In genomic region chr21:35311985-35312384, GRCh38 we compare ENCODE assay signal across 20 cellular contexts.
DNase-seq lines count a peak whose midpoint lies in the region; ATAC-seq, FAIRE-seq and TF ChIP-seq lines count a peak whose summit lies in the region.
"Had no signal": no experiment of that assay in that cellular context is flagged by ENCODE, and none has a peak within 500 bp of the region (broad histone marks: within the 10 kb centered on the region; RNA-seq: fewer than 3 reads in every experiment).

No MANE protein-coding gene starts in this region.

- CTCF ChIA-PET in OCI-LY7 (lab: Charles Lee; ENCODE audit: unreplicated experiment) = no interaction called here

- POLR2A ChIA-PET in OCI-LY7 (lab: Charles Lee) = interaction anchor here (1.5 kb wide), 1 partner anchor 19 kb away, joined by 4 read pairs; no protein-coding TSS in a partner anchor

- H3K36me3 ChIP-seq in bronchial epithelial cell (ENCODE audit: control insufficient read depth, insufficient read depth, low read length) = no peaks in the 10 kb centered on the region
- H3K36me3 ChIP-seq in upper lobe of right lung = no peaks in the 10 kb centered on the region
- no peaks in the 10 kb centered on the region for H3K36me3 ChIP-seq in OCI-LY7 (ENCODE audit: insufficient read depth, low read length)

- FAIRE-seq in bronchial epithelial cell (lab: Jason Lieb, UNC) = peak; percentile 91
- FAIRE-seq: A549, HepG2 had no signal

- H3K9me3 Mint-ChIP-seq in activated T-cell treated with anti-CD3 and anti-CD28 coated beads, Interleukin-2, amount 50 U/mL, for 72 hours = peaks cover 2 to 7% of the 10 kb centered on the region in 2 donors
- H3K9me3 Mint-ChIP-seq in activated T-cell treated with anti-CD3 and anti-CD28 coated beads, Interleukin-2, amount 50 U/mL, for 24 hours = peaks cover 2% of the 10 kb centered on the region

- H3K4me1 ChIP-seq in upper lobe of right lung (no peaks in the 10 kb centered on the region), OCI-LY7 (ENCODE audit: insufficient read depth, low read length, poor library complexity, severe bottlenecking) (no peaks in the 10 kb centered on the region)
- H3K4me1 ChIP-seq: A549 had no signal

- H3K4me1 Mint-ChIP-seq in activated T-cell treated with anti-CD3 and anti-CD28 coated beads, Interleukin-2, amount 50 U/mL, for 72 hours (ENCODE audit: low read depth) = peaks cover 18% of the 10 kb centered on the region
- H3K4me1 Mint-ChIP-seq in activated T-cell treated with anti-CD3 and anti-CD28 coated beads, Interleukin-2, amount 50 U/mL, for 24 hours (ENCODE audit: low read depth) = peaks cover 4% of the 10 kb centered on the region
- H3K4me1 Mint-ChIP-seq: CD4-positive, alpha-beta memory T cell had no signal

- H3K27ac Mint-ChIP-seq in activated T-cell treated with anti-CD3 and anti-CD28 coated beads, Interleukin-2, amount 50 U/mL, for 72 hours = no peak overlapping the region
- no peak overlapping the region for H3K27ac Mint-ChIP-seq in activated T-cell treated with anti-CD3 and anti-CD28 coated beads, Interleukin-2, amount 50 U/mL, for 24 hours
- H3K27ac Mint-ChIP-seq: CD4-positive, alpha-beta memory T cell had no signal

- no TSS peak for BruUV-seq in OCI-LY7 (replicated peaks; lab: Mats Ljungman, UMichigan)

- H2AFZ ChIP-seq in OCI-LY7 (ENCODE audit: low read length) = no peak overlapping the region

- H3K36me3 Mint-ChIP-seq in activated T-cell treated with anti-CD3 and anti-CD28 coated beads, Interleukin-2, amount 50 U/mL, for 72 hours (ENCODE audit: insufficient read depth in 2 of 2) = peaks cover 0 to 2% of the 10 kb centered on the region in 2 donors
- no peaks in the 10 kb centered on the region for H3K36me3 Mint-ChIP-seq in activated T-cell treated with anti-CD3 and anti-CD28 coated beads, Interleukin-2, amount 50 U/mL, for 24 hours (ENCODE audit: low read depth)
- H3K36me3 Mint-ChIP-seq: CD4-positive, alpha-beta memory T cell had no signal

- H3K9me3 ChIP-seq in upper lobe of right lung = no peaks in the 10 kb centered on the region
- no peaks in the 10 kb centered on the region for H3K9me3 ChIP-seq in OCI-LY7 (ENCODE audit: low read length)
- H3K9me3 ChIP-seq: A549 had no signal

- peaks cover 11% of the 10 kb centered on the region for H3K27me3 Mint-ChIP-seq in activated T-cell treated with anti-CD3 and anti-CD28 coated beads, Interleukin-2, amount 50 U/mL, for 72 hours (ENCODE audit: low read depth)
- peaks cover 5% of the 10 kb centered on the region for H3K27me3 Mint-ChIP-seq in activated T-cell treated with anti-CD3 and anti-CD28 coated beads, Interleukin-2, amount 50 U/mL, for 24 hours
- H3K27me3 Mint-ChIP-seq: CD4-positive, alpha-beta memory T cell had no signal

- TF ChIP-seq CTCF in bronchial epithelial cell (IDR thresholded peaks at IDR 0.05; ENCODE audit: insufficient read depth, low read length, severe bottlenecking) (no peak), upper lobe of right lung (IDR thresholded peaks at IDR 0.05) (no peak), OCI-LY7 (conservative IDR thresholded peaks at IDR 0.05; ENCODE audit: low read length) (no peak)

- H3K4me3 Mint-ChIP-seq in activated T-cell treated with anti-CD3 and anti-CD28 coated beads, Interleukin-2, amount 50 U/mL, for 72 hours = no peak overlapping the region
- no peak overlapping the region for H3K4me3 Mint-ChIP-seq in activated T-cell treated with anti-CD3 and anti-CD28 coated beads, Interleukin-2, amount 50 U/mL, for 24 hours
- H3K4me3 Mint-ChIP-seq: CD4-positive, alpha-beta memory T cell had no signal

- ATAC-seq in activated T-cell treated with anti-CD3 and anti-CD28 coated beads, Interleukin-2, amount 50 U/mL, for 72 hours (replicated peaks in 1 of 2) = peak; percentile 29 to 58
- ATAC-seq in upper lobe of right lung = peak; percentile 51
- ATAC-seq: A549, HCT116, HepG2 had no signal

- H4K20me1 ChIP-seq in OCI-LY7 (ENCODE audit: insufficient read depth, low read length) = no peaks in the 10 kb centered on the region

- H3K27ac ChIP-seq in upper lobe of right lung (no peak overlapping the region), OCI-LY7 (ENCODE audit: low read depth, low read length, poor library complexity, severe bottlenecking) (no peak overlapping the region)
- H3K27ac ChIP-seq: 22Rv1, A549, C4-2B had no signal

- H3K9me2 ChIP-seq in OCI-LY7 (ENCODE audit: insufficient read depth, low read length) = no peaks in the 10 kb centered on the region

- H3K4me2 ChIP-seq in OCI-LY7 (ENCODE audit: low read length) = no peak overlapping the region
- H3K4me2 ChIP-seq: A549 had no signal

- H3K27me3 ChIP-seq in bronchial epithelial cell (ENCODE audit: control insufficient read depth, insufficient read depth, low read length) = no peaks in the 10 kb centered on the region
- no peaks in the 10 kb centered on the region for H3K27me3 ChIP-seq in upper lobe of right lung

- no peak for DNase-seq in activated T-cell treated with anti-CD3 and anti-CD28 coated beads, Interleukin-2, amount 50 U/mL, for 72 hours
- no peak for DNase-seq in activated T-cell treated with anti-CD3 and anti-CD28 coated beads, Interleukin-2, amount 50 U/mL, for 24 hours
- DNase-seq in bronchial epithelial cell (ENCODE audit: low read depth) = no peak
- peak; percentile 18 for DNase-seq in islet precursor cell
- no peak for DNase-seq in upper lobe of right lung
- no peak for DNase-seq in NCI-H526 treated with DMSO at 0.1 percent for 48 hours (lab: John Stamatoyannopoulos, UW)
- DNase-seq in stimulated activated CD4-positive, alpha-beta T cell treated with anti-CD3 and anti-CD28 coated beads, Interleukin-2, amount 100 ng/mL, for 48 hours = no peak
- DNase-seq in OCI-LY7 (ENCODE audit: low spot score) = no peak
- DNase-seq: AML-193; CD4-positive, alpha-beta memory T cell; DMS153; DMS79; GDM1; GOT3; H7 had no signal

- no peak overlapping the region for H3K4me3 ChIP-seq in bronchial epithelial cell (ENCODE audit: low read depth, low read length)
- H3K4me3 ChIP-seq in upper lobe of right lung = no peak overlapping the region
- H3K4me3 ChIP-seq in OCI-LY7 (ENCODE audit: low read depth, low read length, poor library complexity, severe bottlenecking) = no peak overlapping the region
- H3K4me3 ChIP-seq: A549 had no signal

- intact Hi-C loops in upper lobe of right lung (cut with DNase I) (no loop called here), OCI-LY7 (cut with micrococcal nuclease; ENCODE audit: unreplicated experiment) (no loop called here)

- H3K79me2 ChIP-seq in OCI-LY7 (ENCODE audit: insufficient read depth, low read depth, low read length) = no peaks in the 10 kb centered on the region
